In genomic region chr2:152154462-152154861, GRCh38 we compare ENCODE assay signal across 1 cellular context.
A peak's percentile ranks its signal among the peaks of the same experiment; 100 is the strongest.
TF ChIP-seq lines count a peak whose summit lies in the region.

No MANE protein-coding gene starts in this region.

TF ChIP-seq in GM12878, 131 proteins besides CTCF, POLR2A, EP300 and RAD21 (continued from another document):
- TF ChIP-seq RUNX3 (IDR thresholded peaks at IDR 0.05; ENCODE audit: low read length) (peak; percentile 30; the same call in 1 of the 2 replicates), IKZF1 (conservative IDR thresholded peaks at IDR 0.05) (no peak), KDM1A (IDR thresholded peaks at IDR 0.05; ENCODE audit: borderline replicate concordance) (no peak)
- TF ChIP-seq, protein P1, sequence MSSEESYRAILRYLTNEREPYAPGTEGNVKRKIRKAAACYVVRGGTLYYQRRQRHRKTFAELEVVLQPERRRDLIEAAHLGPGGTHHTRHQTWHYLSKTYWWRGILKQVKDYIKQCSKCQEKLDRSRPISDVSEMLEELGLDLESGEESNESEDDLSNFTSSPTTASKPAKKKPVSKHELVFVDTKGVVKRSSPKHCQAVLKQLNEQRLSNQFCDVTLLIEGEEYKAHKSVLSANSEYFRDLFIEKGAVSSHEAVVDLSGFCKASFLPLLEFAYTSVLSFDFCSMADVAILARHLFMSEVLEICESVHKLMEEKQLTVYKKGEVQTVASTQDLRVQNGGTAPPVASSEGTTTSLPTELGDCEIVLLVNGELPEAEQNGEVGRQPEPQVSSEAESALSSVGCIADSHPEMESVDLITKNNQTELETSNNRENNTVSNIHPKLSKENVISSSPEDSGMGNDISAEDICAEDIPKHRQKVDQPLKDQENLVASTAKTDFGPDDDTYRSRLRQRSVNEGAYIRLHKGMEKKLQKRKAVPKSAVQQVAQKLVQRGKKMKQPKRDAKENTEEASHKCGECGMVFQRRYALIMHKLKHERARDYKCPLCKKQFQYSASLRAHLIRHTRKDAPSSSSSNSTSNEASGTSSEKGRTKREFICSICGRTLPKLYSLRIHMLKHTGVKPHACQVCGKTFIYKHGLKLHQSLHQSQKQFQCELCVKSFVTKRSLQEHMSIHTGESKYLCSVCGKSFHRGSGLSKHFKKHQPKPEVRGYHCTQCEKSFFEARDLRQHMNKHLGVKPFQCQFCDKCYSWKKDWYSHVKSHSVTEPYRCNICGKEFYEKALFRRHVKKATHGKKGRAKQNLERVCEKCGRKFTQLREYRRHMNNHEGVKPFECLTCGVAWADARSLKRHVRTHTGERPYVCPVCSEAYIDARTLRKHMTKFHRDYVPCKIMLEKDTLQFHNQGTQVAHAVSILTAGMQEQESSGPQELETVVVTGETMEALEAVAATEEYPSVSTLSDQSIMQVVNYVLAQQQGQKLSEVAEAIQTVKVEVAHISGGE (CRISPR knock-in tag; IDR thresholded peaks at IDR 0.05) = peak; percentile 38; the same call in 1 of the 2 replicates
- TF ChIP-seq, protein P2, sequence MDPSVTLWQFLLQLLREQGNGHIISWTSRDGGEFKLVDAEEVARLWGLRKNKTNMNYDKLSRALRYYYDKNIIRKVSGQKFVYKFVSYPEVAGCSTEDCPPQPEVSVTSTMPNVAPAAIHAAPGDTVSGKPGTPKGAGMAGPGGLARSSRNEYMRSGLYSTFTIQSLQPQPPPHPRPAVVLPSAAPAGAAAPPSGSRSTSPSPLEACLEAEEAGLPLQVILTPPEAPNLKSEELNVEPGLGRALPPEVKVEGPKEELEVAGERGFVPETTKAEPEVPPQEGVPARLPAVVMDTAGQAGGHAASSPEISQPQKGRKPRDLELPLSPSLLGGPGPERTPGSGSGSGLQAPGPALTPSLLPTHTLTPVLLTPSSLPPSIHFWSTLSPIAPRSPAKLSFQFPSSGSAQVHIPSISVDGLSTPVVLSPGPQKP (IDR thresholded peaks at IDR 0.05; ENCODE audit: low read depth, low read length) = no peak
